Comparison of ENCODE assay signal across 1 cellular context in the genomic region with DNA sequence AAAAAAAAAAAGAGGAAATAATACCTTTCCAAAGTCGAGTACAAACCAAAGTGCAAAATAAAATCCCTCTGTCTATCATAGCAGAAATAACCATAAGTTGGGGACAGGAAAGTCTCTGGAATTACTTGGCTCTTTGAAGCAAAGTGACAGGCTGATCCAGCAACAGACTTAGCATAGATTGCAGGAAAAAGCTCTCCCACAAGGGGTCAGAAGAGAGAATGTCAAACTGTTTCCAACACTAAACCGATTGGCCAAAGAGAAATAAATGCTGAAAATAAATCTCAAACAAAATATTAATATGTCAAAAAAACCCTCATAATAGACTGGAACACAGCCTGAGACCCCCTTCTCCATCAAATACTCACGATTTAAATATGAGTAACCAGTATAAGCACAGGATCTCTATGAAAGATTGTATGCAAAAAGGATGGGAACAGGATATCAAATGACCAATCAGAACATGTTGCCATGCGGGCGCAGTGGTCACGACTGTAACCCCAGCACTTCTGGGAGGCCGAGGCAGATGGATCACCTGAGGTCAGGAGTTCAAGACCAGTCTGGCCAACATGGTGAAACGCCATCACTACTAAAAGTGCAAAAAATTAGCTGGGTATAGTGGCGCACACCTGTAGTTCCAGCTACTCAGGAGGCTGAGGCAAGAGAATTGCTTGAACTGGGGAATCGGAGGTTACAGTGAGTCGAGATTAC.
TF ChIP-seq lines count a peak whose summit lies in the region.

No MANE protein-coding gene starts in this region.

TF ChIP-seq in SK-N-SH treated with all-trans-retinoic acid at 6 μM for 48 hours, 23 proteins besides CTCF, POLR2A, EP300 and RAD21 (continued from another document):
- no peak for TF ChIP-seq TOX (CRISPR knock-in tag; IDR thresholded peaks at IDR 0.05; ENCODE audit: borderline replicate concordance)
- no peak for TF ChIP-seq ZNF8 (CRISPR knock-in tag; IDR thresholded peaks at IDR 0.05)
- TF ChIP-seq PPARA (CRISPR knock-in tag; IDR thresholded peaks at IDR 0.05; ENCODE audit: borderline replicate concordance), result no peak
